14 cellular contexts compared by ENCODE assay signal in genomic region chr3:24951186-24951585, GRCh38.
DNase-seq lines count a peak whose midpoint lies in the region; ATAC-seq and TF ChIP-seq lines count a peak whose summit lies in the region.
"Had no signal": no experiment of that assay in that cellular context is flagged by ENCODE, and none has a peak within 500 bp of the region (broad histone marks: within the 10 kb centered on the region; RNA-seq: fewer than 3 reads in every experiment).

No MANE protein-coding gene starts in this region.

- DNase-seq in HT1080 (ENCODE audit: low read depth), result peak; percentile 19
- DNase-seq in foreskin melanocyte, result peak; percentile 57
- peak; percentile 29 for DNase-seq in midbrain (lab: John Stamatoyannopoulos, UW)
- no peak for DNase-seq in NCI-H1436 (lab: John Stamatoyannopoulos, UW)
- no peak for DNase-seq in vagina (ENCODE audit: extremely low spot score in 2 of 2)
- DNase-seq in EL, result no peak
- DNase-seq: BE2C; CD8-positive, alpha-beta memory T cell; DMS 273 treated with DMSO at 0.1 percent for 48 hours; HCEC 1CT; HFFc6 had no signal

- H3K4me1 Mint-ChIP-seq in stimulated activated memory B cell treated with anti-CD40 and anti-IgM and Interleukin-4, amounts not matched to agents 10 μg/mL and 1 μg/mL and 100 μg/mL, for 72 hours, result no peaks in the 10 kb centered on the region
- H3K4me1 Mint-ChIP-seq: CD8-positive, alpha-beta memory T cell had no signal

- H3K36me3 Mint-ChIP-seq in stimulated activated memory B cell treated with anti-CD40 and anti-IgM and Interleukin-4, amounts not matched to agents 10 μg/mL and 1 μg/mL and 100 μg/mL, for 72 hours, result no peaks in the 10 kb centered on the region
- H3K36me3 Mint-ChIP-seq: CD8-positive, alpha-beta memory T cell had no signal

- H3K9me3 ChIP-seq in vagina, result no peaks in the 10 kb centered on the region
- H3K9me3 ChIP-seq: BE2C had no signal

- intact Hi-C loops in vagina (cut with DNase I), result no loop called here

- H3K4me3 ChIP-seq in vagina, result no peak overlapping the region

- TF ChIP-seq POLR2A in vagina (IDR thresholded peaks at IDR 0.05), result no peak

- no peaks in the 10 kb centered on the region for H3K9me3 Mint-ChIP-seq in stimulated activated memory B cell treated with anti-CD40 and anti-IgM and Interleukin-4, amounts not matched to agents 10 μg/mL and 1 μg/mL and 100 μg/mL, for 72 hours

- no peak overlapping the region for H3K27ac Mint-ChIP-seq in stimulated activated memory B cell treated with anti-CD40 and anti-IgM and Interleukin-4, amounts not matched to agents 10 μg/mL and 1 μg/mL and 100 μg/mL, for 72 hours
- H3K27ac Mint-ChIP-seq: CD8-positive, alpha-beta memory T cell; HFFc6 had no signal

- H3K27ac ChIP-seq in vagina, result no peak overlapping the region
- H3K27ac ChIP-seq: C4-2B had no signal

- no peak overlapping the region for H3K4me3 Mint-ChIP-seq in stimulated activated memory B cell treated with anti-CD40 and anti-IgM and Interleukin-4, amounts not matched to agents 10 μg/mL and 1 μg/mL and 100 μg/mL, for 72 hours
- H3K4me3 Mint-ChIP-seq: CD8-positive, alpha-beta memory T cell; HFFc6 had no signal

- H3K36me3 ChIP-seq in vagina, result no peaks in the 10 kb centered on the region
- H3K36me3 ChIP-seq: BE2C had no signal

- peak; percentile 24 for ATAC-seq in stimulated activated memory B cell treated with anti-CD40 and anti-IgM and Interleukin-4, amounts not matched to agents 10 μg/mL and 1 μg/mL and 100 μg/mL, for 72 hours
- ATAC-seq in GM18858 (IDR thresholded peaks at IDR 0.05; ENCODE audit: unreplicated experiment), result no peak

- no peak for TF ChIP-seq CTCF in vagina (IDR thresholded peaks at IDR 0.05)

- H3K27me3 ChIP-seq in vagina, result no peaks in the 10 kb centered on the region
- H3K27me3 ChIP-seq: BE2C had no signal

- no peaks in the 10 kb centered on the region for H3K27me3 Mint-ChIP-seq in stimulated activated memory B cell treated with anti-CD40 and anti-IgM and Interleukin-4, amounts not matched to agents 10 μg/mL and 1 μg/mL and 100 μg/mL, for 72 hours
- H3K27me3 Mint-ChIP-seq: CD8-positive, alpha-beta memory T cell had no signal

- H3K4me1 ChIP-seq in vagina, result no peaks in the 10 kb centered on the region
- H3K4me1 ChIP-seq: BE2C had no signal

Comparison
In these comparisons a context has a peak if more than half of its experiments do, and no peak if none do; other contexts are left out.
1. DNase-seq: peak in HT1080 (single experiment), foreskin melanocyte (single experiment) and midbrain (single experiment); none in NCI-H1436 (single experiment), vagina (0 of 2) and EL (single experiment).